ENCODE assay signal across 8 cellular contexts in the genomic region with DNA sequence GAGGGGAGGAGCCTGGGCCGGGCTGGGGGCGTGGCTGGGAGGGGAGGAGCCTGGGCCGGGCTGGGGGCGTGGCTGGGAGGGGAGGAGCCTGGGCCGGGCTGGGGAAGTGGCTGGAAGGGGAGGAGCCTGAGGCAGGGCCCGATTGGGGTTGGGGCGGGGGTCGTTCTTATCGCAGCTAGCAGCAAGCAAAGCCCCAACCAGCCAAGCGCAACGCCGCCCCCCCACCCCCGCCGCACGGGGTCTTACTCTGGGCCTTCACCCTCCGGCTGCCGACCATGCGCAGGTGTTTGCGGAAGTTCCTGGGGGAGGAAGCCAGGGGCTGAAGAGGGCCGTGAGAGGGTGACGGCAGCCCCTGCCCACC. TPM values are rescaled to one million over a fixed set of nuclear protein-coding genes. Genes with fewer than 3 reads are reported as not detected.
DNase-seq lines count a peak whose midpoint lies in the region; ATAC-seq and TF ChIP-seq lines count a peak whose summit lies in the region.

No MANE protein-coding gene starts in this region.

- peaks cover 0 to 5% of the 10 kb centered on the region in 2 donors for H3K36me3 Mint-ChIP-seq in activated T-cell treated with anti-CD3 and anti-CD28 coated beads, Interleukin-2, amount 50 U/mL, for 72 hours (ENCODE audit: insufficient read depth in 2 of 2)

- H3K27ac ChIP-seq in left ventricle myocardium inferior (replicated peaks): peak overlapping the region; percentile 70

- H3K4me1 ChIP-seq in left ventricle myocardium inferior: peaks cover 33% of the 10 kb centered on the region

- no peaks in the 10 kb centered on the region for H3K27me3 ChIP-seq in left ventricle myocardium inferior (ENCODE audit: low read depth)

- no peaks in the 10 kb centered on the region for H3K9me3 ChIP-seq in left ventricle myocardium inferior (replicated peaks)

- H3K9me3 Mint-ChIP-seq in activated T-cell treated with anti-CD3 and anti-CD28 coated beads, Interleukin-2, amount 50 U/mL, for 72 hours: no peaks in the 10 kb centered on the region

- peaks cover 42% of the 10 kb centered on the region for H3K4me1 Mint-ChIP-seq in activated T-cell treated with anti-CD3 and anti-CD28 coated beads, Interleukin-2, amount 50 U/mL, for 72 hours (ENCODE audit: low read depth)

- peak; percentile 43 for DNase-seq in activated CD4-positive, alpha-beta T cell treated with anti-CD3 and anti-CD28 coated beads for 1 hour
- no peak for DNase-seq in activated CD4-positive, alpha-beta T cell treated with anti-CD3 and anti-CD28 coated beads, Interleukin-2, amount 50 U/mL, for 4 hours
- DNase-seq in activated T-cell treated with anti-CD3 and anti-CD28 coated beads, Interleukin-2, amount 50 U/mL, for 72 hours: peak in 1 of 2 donors; percentile 67
- peak; percentile 61 for DNase-seq in left ventricle myocardium inferior
- DNase-seq in sciatic nerve (ENCODE audit: low spot score): peak; percentile 90
- no peak for DNase-seq in dedifferentiated amniotic fluid mesenchymal stem cell (ENCODE audit: extremely low spot score)
- no peak for DNase-seq in NCI-H2029 treated with DMSO at 0.1 percent for 48 hours (lab: John Stamatoyannopoulos, UW)

- peaks cover 20% of the 10 kb centered on the region for H3K36me3 ChIP-seq in left ventricle myocardium inferior

- no peak for TF ChIP-seq CTCF in left ventricle myocardium inferior (IDR thresholded peaks at IDR 0.05; ENCODE audit: borderline replicate concordance)

- peak overlapping the region; percentile 65 for H3K4me3 ChIP-seq in left ventricle myocardium inferior

- H3K27me3 Mint-ChIP-seq in activated T-cell treated with anti-CD3 and anti-CD28 coated beads, Interleukin-2, amount 50 U/mL, for 72 hours (ENCODE audit: low read depth): no peaks in the 10 kb centered on the region

- intact Hi-C loops in left ventricle myocardium inferior (cut with micrococcal nuclease) (no loop called here), sciatic nerve (cut with DNase I) (no loop called here)

- H3K4me3 Mint-ChIP-seq in activated T-cell treated with anti-CD3 and anti-CD28 coated beads, Interleukin-2, amount 50 U/mL, for 72 hours: peak overlapping the region in 1 of 2 donors; percentile 76

- peak; percentile 45 to 55 for ATAC-seq in activated T-cell treated with anti-CD3 and anti-CD28 coated beads, Interleukin-2, amount 50 U/mL, for 72 hours (replicated peaks in 1 of 2)
- peak; percentile 59 for ATAC-seq in sciatic nerve
- no peak for ATAC-seq in GM18858 (IDR thresholded peaks at IDR 0.05; ENCODE audit: unreplicated experiment)

- H3K27ac Mint-ChIP-seq in activated T-cell treated with anti-CD3 and anti-CD28 coated beads, Interleukin-2, amount 50 U/mL, for 72 hours: no peak overlapping the region

RNA-seq across cellular contexts. Expression of a gene that starts 5.0 kb away (rescaled TPM):
- total RNA-seq in activated T-cell treated with anti-CD3 and anti-CD28 coated beads, Interleukin-2, amount 50 U/mL, for 72 hours: 10 to 100 TPM; 20.0 to 28.5 TPM
- 9.8 TPM for total RNA-seq in left ventricle myocardium inferior
- total RNA-seq in sciatic nerve: 50.4 TPM

RNA-seq across cellular contexts. Expression of a gene that starts 13.0 kb away (rescaled TPM):
- not detected for total RNA-seq in activated T-cell treated with anti-CD3 and anti-CD28 coated beads, Interleukin-2, amount 50 U/mL, for 72 hours
- total RNA-seq in left ventricle myocardium inferior: not detected
- total RNA-seq in sciatic nerve: not detected

RNA-seq across cellular contexts. Expression of a gene that starts 30.9 kb away (rescaled TPM):
- total RNA-seq in activated T-cell treated with anti-CD3 and anti-CD28 coated beads, Interleukin-2, amount 50 U/mL, for 72 hours: 1 to 10 TPM; 1.4 to 1.8 TPM
- total RNA-seq in left ventricle myocardium inferior (2.0 TPM), sciatic nerve (7.4 TPM)

RNA-seq across cellular contexts. Expression of a gene that starts 31.2 kb away (rescaled TPM):
- 10 to 100 TPM; 23.7 to 26.0 TPM for total RNA-seq in activated T-cell treated with anti-CD3 and anti-CD28 coated beads, Interleukin-2, amount 50 U/mL, for 72 hours
- total RNA-seq in left ventricle myocardium inferior (9.2 TPM), sciatic nerve (48.1 TPM)

Comparison
In these comparisons a context has a peak if more than half of its experiments do, and no peak if none do; other contexts are left out.
1. DNase-seq: peak in activated CD4-positive, alpha-beta T cell treated with anti-CD3 and anti-CD28 coated beads for 1 hour (single experiment), left ventricle myocardium inferior (single experiment) and sciatic nerve (single experiment); none in activated CD4-positive, alpha-beta T cell treated with anti-CD3 and anti-CD28 coated beads, Interleukin-2, amount 50 U/mL, for 4 hours (0 of 2), dedifferentiated amniotic fluid mesenchymal stem cell (single experiment) and NCI-H2029 treated with DMSO at 0.1 percent for 48 hours (single experiment).